In genomic region chr2:96116879-96117533, GRCh38 we compare ENCODE assay signal across 8 cellular contexts. TPM values are rescaled to one million over a fixed set of nuclear protein-coding genes. Genes with fewer than 3 reads are reported as not detected.
DNase-seq lines count a peak whose midpoint lies in the region; ATAC-seq and TF ChIP-seq lines count a peak whose summit lies in the region.

No MANE protein-coding gene starts in this region.

- no peaks in the 10 kb centered on the region for H3K9me2 ChIP-seq in PC-9 (ENCODE audit: insufficient read depth)

- H3K4me3 ChIP-seq in PC-9: peak overlapping the region; percentile 55; the same call in 1 of the 2 replicates

- TSS peak; percentile 42 for BruUV-seq in PC-9 (replicated peaks; lab: Mats Ljungman, UMichigan)

- peaks cover 5% of the 10 kb centered on the region; the same call in 1 of the 2 replicates for H3K4me1 ChIP-seq in PC-9 (replicated peaks; ENCODE audit: insufficient read depth)

- peak; percentile 62 for TF ChIP-seq CTCF in PC-9 (conservative IDR thresholded peaks at IDR 0.05)

- H2AFZ ChIP-seq in PC-9: peak overlapping the region; percentile 44; the same call in 1 of the 2 replicates

- no peaks in the 10 kb centered on the region for H3K79me2 ChIP-seq in PC-9 (ENCODE audit: low read depth)

- peak; percentile 70 for ATAC-seq in GM18505 (IDR thresholded peaks at IDR 0.05; ENCODE audit: unreplicated experiment)
- ATAC-seq in HG03064 (IDR thresholded peaks at IDR 0.05; ENCODE audit: low read depth, unreplicated experiment): peak; percentile 74
- ATAC-seq in Right ventricle myocardium superior (ENCODE audit: poor library complexity): peak; percentile 91

- CTCF ChIA-PET in PC-9 (lab: Charles Lee): interaction anchor here (0.6 to 1.4 kb wide), 5 partner anchors 22 to 94 kb away, joined by 3 to 4 read pairs (median 4); partner anchors contain the start of gene ASTL

- H4K20me1 ChIP-seq in PC-9 (ENCODE audit: insufficient read depth): no peaks in the 10 kb centered on the region

- POLR2A ChIA-PET in PC-9 (lab: Charles Lee; ENCODE audit: unreplicated experiment): no interaction called here

- peak; percentile 94 for DNase-seq in AG08396 (ENCODE audit: low spot score)
- DNase-seq in PC-9: peak in 1 of 2 experiments; percentile 74
- peak; percentile 43 for DNase-seq in activated gamma-delta T cell treated with Interleukin-2 at 50 U/mL for 16 hours
- peak; percentile 65 for DNase-seq in Right ventricle myocardium superior
- peak in 7 of 10 donors; percentile 27 to 92 (median 67) for DNase-seq in posterior cingulate gyrus
- DNase-seq in kidney glomerular epithelial cell (lab: John Stamatoyannopoulos, UW): no peak

- no peak for TF ChIP-seq POLR2A in GM18505 (IDR thresholded peaks at IDR 0.05; ENCODE audit: borderline replicate concordance, extremely low read depth, insufficient read depth, insufficient read length)

- no peaks in the 10 kb centered on the region for H3K36me3 ChIP-seq in PC-9 (ENCODE audit: low read depth)

- intact Hi-C loops in PC-9 (cut with micrococcal nuclease; ENCODE audit: unreplicated experiment): loop anchor here (1.0 to 2.0 kb wide), 2 partner anchors 54 to 57 kb away; no protein-coding TSS in a partner anchor
- intact Hi-C loops in Right ventricle myocardium superior (cut with DNase I): no loop called here
- intact Hi-C loops in posterior cingulate gyrus (cut with DNase I): loop anchor here (5.0 to 10.0 kb wide), 3 partner anchors 45 to 122 kb away; partner anchors contain the start of gene ANKRD36C

- no peaks in the 10 kb centered on the region for H3K9me3 ChIP-seq in PC-9 (ENCODE audit: insufficient read depth, low read depth)

- peak overlapping the region; percentile 81 for H3K4me2 ChIP-seq in PC-9

- peaks cover 57% of the 10 kb centered on the region for H3K27me3 ChIP-seq in PC-9 (ENCODE audit: insufficient read depth, low read depth)

- H3F3A ChIP-seq in PC-9 (ENCODE audit: insufficient read depth, low read depth): no peaks in the 10 kb centered on the region

- no peak overlapping the region for H3K27ac ChIP-seq in PC-9

RNA-seq across cellular contexts. Expression of gene ADRA2B, which starts 0.6 kb away (rescaled TPM):
- total RNA-seq in PC-9 (2021) (0.26 and 0.55 TPM in 2 replicates), Right ventricle myocardium superior (6.4 TPM)

RNA-seq across cellular contexts. Expression of gene ASTL, which starts 21.3 kb away (rescaled TPM):
- not detected in 2 replicates for total RNA-seq in PC-9 (2021)
- total RNA-seq in Right ventricle myocardium superior: not detected

RNA-seq across cellular contexts. Expression of gene DUSP2, which starts 28.2 kb away (rescaled TPM):
- total RNA-seq in PC-9 (2021): 4.0 and 5.2 TPM in 2 replicates
- total RNA-seq in Right ventricle myocardium superior: 1.5 TPM
